ENCODE assay signal across 16 cellular contexts in genomic region chr2:2825062-2825461, GRCh38.
A peak's percentile ranks its signal among the peaks of the same experiment; 100 is the strongest.
DNase-seq lines count a peak whose midpoint lies in the region; ATAC-seq and TF ChIP-seq lines count a peak whose summit lies in the region.
"Had no signal": no experiment of that assay in that cellular context is flagged by ENCODE, and none has a peak within 500 bp of the region (broad histone marks: within the 10 kb centered on the region; RNA-seq: fewer than 3 reads in every experiment).

No MANE protein-coding gene starts in this region.

- H3K36me3 ChIP-seq in H7 (replicated peaks; ENCODE audit: control insufficient read depth, insufficient read depth, low read length), result no peaks in the 10 kb centered on the region
- no peaks in the 10 kb centered on the region for H3K36me3 ChIP-seq in HEK293 (ENCODE audit: control insufficient read depth in 2 of 2, insufficient read depth in 1 of 2, low read length in 2 of 2)
- H3K36me3 ChIP-seq in stomach, result no peaks in the 10 kb centered on the region
- H3K36me3 ChIP-seq: HAP-1 had no signal

- TF ChIP-seq CTCF in HEK293 (tag by site-specific recombination; IDR thresholded peaks at IDR 0.05), result no peak
- no peak for TF ChIP-seq CTCF in stomach (IDR thresholded peaks at IDR 0.05)

- CTCF ChIA-PET in HEK293 (lab: Yijun Ruan, JAX), result interaction anchor here (0.6 kb wide), 1 partner anchor 11 kb away, joined by 4 read pairs; no protein-coding TSS in a partner anchor

- POLR2A ChIA-PET in HEK293 (lab: Yijun Ruan, JAX), result no interaction called here

- no peak for ATAC-seq in HG03520 (IDR thresholded peaks at IDR 0.05; ENCODE audit: unreplicated experiment)

- no peak for TF ChIP-seq POLR2A in stomach (IDR thresholded peaks at IDR 0.05)

- no peak overlapping the region for H3K27ac ChIP-seq in HEK293 (ENCODE audit: extremely low read depth, low read depth, low read length)
- no peak overlapping the region for H3K27ac ChIP-seq in stomach

- H3K4me3 ChIP-seq in H7 (ENCODE audit: insufficient read depth, low read depth, low read length) (no peak overlapping the region), HEK293 (ENCODE audit: low read depth, low read length) (no peak overlapping the region), stomach (no peak overlapping the region)
- H3K4me3 ChIP-seq: HAP-1 had no signal

- no peaks in the 10 kb centered on the region for H3K27me3 ChIP-seq in H7 (ENCODE audit: control insufficient read depth, insufficient read depth, low read length)
- no peaks in the 10 kb centered on the region for H3K27me3 ChIP-seq in stomach

- 88 to 98% (median 97%) methylated on average over 9 of the region's 9 CpGs for WGBS in stomach, 5 donors

- H3K9me3 ChIP-seq in HEK293 (ENCODE audit: control insufficient read depth, insufficient read depth, low read depth, low read length) (no peaks in the 10 kb centered on the region; the same call in 1 of the 2 replicates), stomach (peaks cover 0 to 12% (median 9%) of the 10 kb centered on the region in 4 donors)
- H3K9me3 ChIP-seq: HAP-1 had no signal

- no peaks in the 10 kb centered on the region for H3K4me1 ChIP-seq in HEK293 (ENCODE audit: control insufficient read depth, insufficient read depth, low read length)
- no peaks in the 10 kb centered on the region for H3K4me1 ChIP-seq in stomach
- H3K4me1 ChIP-seq: HAP-1 had no signal

- TF ChIP-seq EP300 in stomach (IDR thresholded peaks at IDR 0.05), result no peak

- intact Hi-C loops in stomach (cut with DNase I; ENCODE audit: low total_unique reads), result no loop called here

- DNase-seq in H7 (peak; percentile 2), mesenteric fat pad (ENCODE audit: low spot score) (peak; percentile 60), stomach (peak; percentile 9), iPS-NIHi7 (ENCODE audit: extremely low spot score) (no peak), T-helper 1 cell (no peak)
- DNase-seq: CD4-positive, CD25-positive, alpha-beta regulatory T cell; DMS79; MV-4-11; NCI-H1105 treated with DMSO at 0.1 percent for 48 hours; NCI-H1694 treated with DMSO at 0.1 percent for 48 hours; NCI-H446 treated with DMSO at 0.1 percent for 48 hours; NCI-H526 treated with DMSO at 0.1 percent for 48 hours; OCI-M1 had no signal

TF ChIP-seq in HEK293, 187 proteins besides CTCF, POLR2A, EP300 and RAD21:
- no peak for TF ChIP-seq ZNF148 (tag by site-specific recombination; IDR thresholded peaks at IDR 0.05; ENCODE audit: borderline replicate concordance)
- TF ChIP-seq ZSCAN4 (tag by site-specific recombination; IDR thresholded peaks at IDR 0.05), result peak; percentile 23; the same call in 1 of the 2 replicates
- no peak for TF ChIP-seq ZNF114 (tag by site-specific recombination; IDR thresholded peaks at IDR 0.05)

Comparison
In these comparisons a context has a peak if more than half of its experiments do, and no peak if none do; other contexts are left out.
1. DNase-seq: peak in H7 (single experiment), mesenteric fat pad (single experiment) and stomach (single experiment); none in iPS-NIHi7 (single experiment) and T-helper 1 cell (0 of 5).